Comparison of ENCODE assay signal across 1 cellular context in the genomic region with DNA sequence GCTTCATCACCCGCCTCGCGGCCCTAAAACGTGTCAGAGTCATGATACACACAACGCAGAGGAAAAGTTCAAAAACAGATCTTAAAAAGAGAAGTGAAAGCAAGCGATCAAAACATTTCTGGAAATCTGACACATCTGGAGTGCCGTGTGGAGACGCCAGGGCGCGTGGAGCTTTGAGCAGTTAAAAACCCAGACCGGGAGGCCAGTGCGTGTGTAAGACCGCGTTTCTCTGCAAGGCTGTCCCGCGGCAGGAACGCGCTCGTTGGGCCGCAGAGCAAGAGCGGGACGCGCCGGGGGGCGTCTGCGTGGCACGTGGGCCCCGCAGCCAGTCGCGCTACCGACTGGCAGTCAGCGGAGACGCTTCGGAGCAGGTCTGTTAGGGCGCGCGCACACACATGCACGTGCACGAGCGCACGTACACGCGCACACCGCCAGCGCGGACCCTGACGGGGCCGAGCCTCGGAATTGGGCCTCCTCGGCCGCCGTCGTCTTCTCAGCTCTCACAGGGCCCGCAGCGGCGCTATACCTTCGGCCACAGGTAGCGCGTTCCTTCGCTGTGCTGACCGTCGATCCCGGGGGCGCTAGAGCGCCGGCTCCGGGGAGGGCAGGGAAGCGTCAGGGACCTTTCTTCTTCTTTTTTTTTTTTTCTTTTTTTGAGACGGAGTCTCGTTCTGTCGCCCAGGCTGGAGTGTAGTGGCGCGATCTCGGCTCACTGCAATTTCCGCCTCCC.
TF ChIP-seq lines count a peak whose summit lies in the region.

No MANE protein-coding gene starts in this region.

TF ChIP-seq in K562, 482 proteins besides CTCF, POLR2A, EP300 and RAD21 (continued from another document and continues in another):
- peak; percentile 97 for TF ChIP-seq MAX (CRISPR knock-in tag; IDR thresholded peaks at IDR 0.05)
- TF ChIP-seq, protein P1, sequence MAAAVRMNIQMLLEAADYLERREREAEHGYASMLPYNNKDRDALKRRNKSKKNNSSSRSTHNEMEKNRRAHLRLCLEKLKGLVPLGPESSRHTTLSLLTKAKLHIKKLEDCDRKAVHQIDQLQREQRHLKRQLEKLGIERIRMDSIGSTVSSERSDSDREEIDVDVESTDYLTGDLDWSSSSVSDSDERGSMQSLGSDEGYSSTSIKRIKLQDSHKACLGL (CRISPR knock-in tag; IDR thresholded peaks at IDR 0.05; ENCODE audit: borderline replicate concordance, poor library complexity, severe bottlenecking) = no peak
- TF ChIP-seq ZBTB1 (CRISPR knock-in tag; IDR thresholded peaks at IDR 0.05; ENCODE audit: borderline replicate concordance, low read depth) = peak; percentile 47; the same call in 1 of the 2 replicates
- no peak for TF ChIP-seq C11orf30 (IDR thresholded peaks at IDR 0.05; ENCODE audit: low read depth)
- no peak for TF ChIP-seq KAT7 (CRISPR knock-in tag; IDR thresholded peaks at IDR 0.05; ENCODE audit: borderline replicate concordance)
- no peak for TF ChIP-seq NFIX (CRISPR knock-in tag; IDR thresholded peaks at IDR 0.05; ENCODE audit: low read depth)
- no peak for TF ChIP-seq MCM7 (IDR thresholded peaks at IDR 0.05)
- TF ChIP-seq CAMTA2 (CRISPR knock-in tag; conservative IDR thresholded peaks at IDR 0.05) = no peak
- no peak for TF ChIP-seq ILK (tag; IDR thresholded peaks at IDR 0.05; ENCODE audit: borderline replicate concordance, low read depth)
- no peak for TF ChIP-seq ZNF408 (CRISPR knock-in tag; IDR thresholded peaks at IDR 0.05; ENCODE audit: low read depth)
- TF ChIP-seq, protein P2, sequence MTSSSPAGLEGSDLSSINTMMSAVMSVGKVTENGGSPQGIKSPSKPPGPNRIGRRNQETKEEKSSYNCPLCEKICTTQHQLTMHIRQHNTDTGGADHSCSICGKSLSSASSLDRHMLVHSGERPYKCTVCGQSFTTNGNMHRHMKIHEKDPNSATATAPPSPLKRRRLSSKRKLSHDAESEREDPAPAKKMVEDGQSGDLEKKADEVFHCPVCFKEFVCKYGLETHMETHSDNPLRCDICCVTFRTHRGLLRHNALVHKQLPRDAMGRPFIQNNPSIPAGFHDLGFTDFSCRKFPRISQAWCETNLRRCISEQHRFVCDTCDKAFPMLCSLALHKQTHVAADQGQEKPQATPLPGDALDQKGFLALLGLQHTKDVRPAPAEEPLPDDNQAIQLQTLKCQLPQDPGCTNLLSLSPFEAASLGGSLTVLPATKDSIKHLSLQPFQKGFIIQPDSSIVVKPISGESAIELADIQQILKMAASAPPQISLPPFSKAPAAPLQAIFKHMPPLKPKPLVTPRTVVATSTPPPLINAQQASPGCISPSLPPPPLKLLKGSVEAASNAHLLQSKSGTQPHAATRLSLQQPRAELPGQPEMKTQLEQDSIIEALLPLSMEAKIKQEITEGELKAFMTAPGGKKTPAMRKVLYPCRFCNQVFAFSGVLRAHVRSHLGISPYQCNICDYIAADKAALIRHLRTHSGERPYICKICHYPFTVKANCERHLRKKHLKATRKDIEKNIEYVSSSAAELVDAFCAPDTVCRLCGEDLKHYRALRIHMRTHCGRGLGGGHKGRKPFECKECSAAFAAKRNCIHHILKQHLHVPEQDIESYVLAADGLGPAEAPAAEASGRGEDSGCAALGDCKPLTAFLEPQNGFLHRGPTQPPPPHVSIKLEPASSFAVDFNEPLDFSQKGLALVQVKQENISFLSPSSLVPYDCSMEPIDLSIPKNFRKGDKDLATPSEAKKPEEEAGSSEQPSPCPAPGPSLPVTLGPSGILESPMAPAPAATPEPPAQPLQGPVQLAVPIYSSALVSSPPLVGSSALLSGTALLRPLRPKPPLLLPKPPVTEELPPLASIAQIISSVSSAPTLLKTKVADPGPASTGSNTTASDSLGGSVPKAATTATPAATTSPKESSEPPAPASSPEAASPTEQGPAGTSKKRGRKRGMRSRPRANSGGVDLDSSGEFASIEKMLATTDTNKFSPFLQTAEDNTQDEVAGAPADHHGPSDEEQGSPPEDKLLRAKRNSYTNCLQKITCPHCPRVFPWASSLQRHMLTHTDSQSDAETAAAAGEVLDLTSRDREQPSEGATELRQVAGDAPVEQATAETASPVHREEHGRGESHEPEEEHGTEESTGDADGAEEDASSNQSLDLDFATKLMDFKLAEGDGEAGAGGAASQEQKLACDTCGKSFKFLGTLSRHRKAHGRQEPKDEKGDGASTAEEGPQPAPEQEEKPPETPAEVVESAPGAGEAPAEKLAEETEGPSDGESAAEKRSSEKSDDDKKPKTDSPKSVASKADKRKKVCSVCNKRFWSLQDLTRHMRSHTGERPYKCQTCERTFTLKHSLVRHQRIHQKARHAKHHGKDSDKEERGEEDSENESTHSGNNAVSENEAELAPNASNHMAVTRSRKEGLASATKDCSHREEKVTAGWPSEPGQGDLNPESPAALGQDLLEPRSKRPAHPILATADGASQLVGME (CRISPR knock-in tag; IDR thresholded peaks at IDR 0.05) = no peak
- no peak for TF ChIP-seq SFPQ (IDR thresholded peaks at IDR 0.05; ENCODE audit: low read depth, low read length)
- no peak for TF ChIP-seq PKNOX1 (IDR thresholded peaks at IDR 0.05)
- TF ChIP-seq IFI16 (CRISPR knock-in tag; IDR thresholded peaks at IDR 0.05) = no peak
- TF ChIP-seq SRSF1 (IDR thresholded peaks at IDR 0.05; ENCODE audit: low read depth, low read length) = no peak
- no peak for TF ChIP-seq POLR2B (IDR thresholded peaks at IDR 0.05; ENCODE audit: low read depth, partially characterized antibody)
- no peak for TF ChIP-seq ZNF174 (CRISPR knock-in tag; IDR thresholded peaks at IDR 0.05)
- TF ChIP-seq SMARCA5 (IDR thresholded peaks at IDR 0.05) = no peak
- TF ChIP-seq SMAD4 (CRISPR knock-in tag; conservative IDR thresholded peaks at IDR 0.05) = peak; percentile 80
- peak; percentile 21 for TF ChIP-seq MEIS2 (IDR thresholded peaks at IDR 0.05; ENCODE audit: partially characterized antibody)
- TF ChIP-seq, protein P3, sequence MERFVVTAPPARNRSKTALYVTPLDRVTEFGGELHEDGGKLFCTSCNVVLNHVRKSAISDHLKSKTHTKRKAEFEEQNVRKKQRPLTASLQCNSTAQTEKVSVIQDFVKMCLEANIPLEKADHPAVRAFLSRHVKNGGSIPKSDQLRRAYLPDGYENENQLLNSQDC (CRISPR knock-in tag; IDR thresholded peaks at IDR 0.05) = no peak
- TF ChIP-seq HEY1 (CRISPR knock-in tag; IDR thresholded peaks at IDR 0.05; ENCODE audit: borderline replicate concordance) = no peak
- TF ChIP-seq, protein P4, sequence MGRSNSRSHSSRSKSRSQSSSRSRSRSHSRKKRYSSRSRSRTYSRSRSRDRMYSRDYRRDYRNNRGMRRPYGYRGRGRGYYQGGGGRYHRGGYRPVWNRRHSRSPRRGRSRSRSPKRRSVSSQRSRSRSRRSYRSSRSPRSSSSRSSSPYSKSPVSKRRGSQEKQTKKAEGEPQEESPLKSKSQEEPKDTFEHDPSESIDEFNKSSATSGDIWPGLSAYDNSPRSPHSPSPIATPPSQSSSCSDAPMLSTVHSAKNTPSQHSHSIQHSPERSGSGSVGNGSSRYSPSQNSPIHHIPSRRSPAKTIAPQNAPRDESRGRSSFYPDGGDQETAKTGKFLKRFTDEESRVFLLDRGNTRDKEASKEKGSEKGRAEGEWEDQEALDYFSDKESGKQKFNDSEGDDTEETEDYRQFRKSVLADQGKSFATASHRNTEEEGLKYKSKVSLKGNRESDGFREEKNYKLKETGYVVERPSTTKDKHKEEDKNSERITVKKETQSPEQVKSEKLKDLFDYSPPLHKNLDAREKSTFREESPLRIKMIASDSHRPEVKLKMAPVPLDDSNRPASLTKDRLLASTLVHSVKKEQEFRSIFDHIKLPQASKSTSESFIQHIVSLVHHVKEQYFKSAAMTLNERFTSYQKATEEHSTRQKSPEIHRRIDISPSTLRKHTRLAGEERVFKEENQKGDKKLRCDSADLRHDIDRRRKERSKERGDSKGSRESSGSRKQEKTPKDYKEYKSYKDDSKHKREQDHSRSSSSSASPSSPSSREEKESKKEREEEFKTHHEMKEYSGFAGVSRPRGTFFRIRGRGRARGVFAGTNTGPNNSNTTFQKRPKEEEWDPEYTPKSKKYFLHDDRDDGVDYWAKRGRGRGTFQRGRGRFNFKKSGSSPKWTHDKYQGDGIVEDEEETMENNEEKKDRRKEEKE (IDR thresholded peaks at IDR 0.05; ENCODE audit: borderline replicate concordance in 1 of 2, control insufficient read depth in 1 of 2, low read depth in 2 of 2, low read length in 1 of 2) = no peak
- peak; percentile 60; the same call in 1 of the 2 replicates for TF ChIP-seq NR3C1 (CRISPR knock-in tag; IDR thresholded peaks at IDR 0.05)
- no peak for TF ChIP-seq NFE2 (IDR thresholded peaks at IDR 0.05; ENCODE audit: low read depth)
- no peak for TF ChIP-seq TFAM (CRISPR knock-in tag; conservative IDR thresholded peaks at IDR 0.05)
- no peak for TF ChIP-seq BACH1 (tag; IDR thresholded peaks at IDR 0.05)
- TF ChIP-seq MCM5 (IDR thresholded peaks at IDR 0.05; ENCODE audit: low read depth) = no peak
- TF ChIP-seq DIDO1 (tag; IDR thresholded peaks at IDR 0.05; ENCODE audit: low read depth) = no peak
- no peak for TF ChIP-seq HNRNPK (IDR thresholded peaks at IDR 0.05; ENCODE audit: low read depth, low read length, poor library complexity, severe bottlenecking)
- TF ChIP-seq JUN (IDR thresholded peaks at IDR 0.05; ENCODE audit: borderline replicate concordance, low read depth, low read length) = no peak
- no peak for TF ChIP-seq JUN (CRISPR knock-in tag; IDR thresholded peaks at IDR 0.05; ENCODE audit: borderline replicate concordance)
- no peak for TF ChIP-seq SPI1 (IDR thresholded peaks at IDR 0.05; ENCODE audit: borderline replicate concordance, low read depth, low read length)
- TF ChIP-seq ZNF197 (CRISPR knock-in tag; IDR thresholded peaks at IDR 0.05; ENCODE audit: low read depth) = no peak
- TF ChIP-seq NUFIP1 (IDR thresholded peaks at IDR 0.05; ENCODE audit: partially characterized antibody) = no peak
- TF ChIP-seq KDM1A (IDR thresholded peaks at IDR 0.05) = no peak
- TF ChIP-seq, protein P5, sequence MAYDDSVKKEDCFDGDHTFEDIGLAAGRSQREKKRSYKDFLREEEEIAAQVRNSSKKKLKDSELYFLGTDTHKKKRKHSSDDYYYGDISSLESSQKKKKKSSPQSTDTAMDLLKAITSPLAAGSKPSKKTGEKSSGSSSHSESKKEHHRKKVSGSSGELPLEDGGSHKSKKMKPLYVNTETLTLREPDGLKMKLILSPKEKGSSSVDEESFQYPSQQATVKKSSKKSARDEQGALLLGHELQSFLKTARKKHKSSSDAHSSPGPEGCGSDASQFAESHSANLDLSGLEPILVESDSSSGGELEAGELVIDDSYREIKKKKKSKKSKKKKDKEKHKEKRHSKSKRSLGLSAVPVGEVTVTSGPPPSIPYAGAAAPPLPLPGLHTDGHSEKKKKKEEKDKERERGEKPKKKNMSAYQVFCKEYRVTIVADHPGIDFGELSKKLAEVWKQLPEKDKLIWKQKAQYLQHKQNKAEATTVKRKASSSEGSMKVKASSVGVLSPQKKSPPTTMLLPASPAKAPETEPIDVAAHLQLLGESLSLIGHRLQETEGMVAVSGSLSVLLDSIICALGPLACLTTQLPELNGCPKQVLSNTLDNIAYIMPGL (CRISPR knock-in tag; IDR thresholded peaks at IDR 0.05) = 0 out of 2 replicates have a peak, but pooled peaks have one; percentile 38
- no peak for TF ChIP-seq KLF1 (tag; IDR thresholded peaks at IDR 0.05)
- no peak for TF ChIP-seq SRSF3 (IDR thresholded peaks at IDR 0.05; ENCODE audit: insufficient read depth, low read length)
- no peak for TF ChIP-seq FOS (IDR thresholded peaks at IDR 0.05; ENCODE audit: extremely low read depth, insufficient read length)
- TF ChIP-seq ZNF398 (CRISPR knock-in tag; IDR thresholded peaks at IDR 0.05) = no peak
- TF ChIP-seq ZNF253 (CRISPR knock-in tag; conservative IDR thresholded peaks at IDR 0.05) = no peak
